In the genomic region with DNA sequence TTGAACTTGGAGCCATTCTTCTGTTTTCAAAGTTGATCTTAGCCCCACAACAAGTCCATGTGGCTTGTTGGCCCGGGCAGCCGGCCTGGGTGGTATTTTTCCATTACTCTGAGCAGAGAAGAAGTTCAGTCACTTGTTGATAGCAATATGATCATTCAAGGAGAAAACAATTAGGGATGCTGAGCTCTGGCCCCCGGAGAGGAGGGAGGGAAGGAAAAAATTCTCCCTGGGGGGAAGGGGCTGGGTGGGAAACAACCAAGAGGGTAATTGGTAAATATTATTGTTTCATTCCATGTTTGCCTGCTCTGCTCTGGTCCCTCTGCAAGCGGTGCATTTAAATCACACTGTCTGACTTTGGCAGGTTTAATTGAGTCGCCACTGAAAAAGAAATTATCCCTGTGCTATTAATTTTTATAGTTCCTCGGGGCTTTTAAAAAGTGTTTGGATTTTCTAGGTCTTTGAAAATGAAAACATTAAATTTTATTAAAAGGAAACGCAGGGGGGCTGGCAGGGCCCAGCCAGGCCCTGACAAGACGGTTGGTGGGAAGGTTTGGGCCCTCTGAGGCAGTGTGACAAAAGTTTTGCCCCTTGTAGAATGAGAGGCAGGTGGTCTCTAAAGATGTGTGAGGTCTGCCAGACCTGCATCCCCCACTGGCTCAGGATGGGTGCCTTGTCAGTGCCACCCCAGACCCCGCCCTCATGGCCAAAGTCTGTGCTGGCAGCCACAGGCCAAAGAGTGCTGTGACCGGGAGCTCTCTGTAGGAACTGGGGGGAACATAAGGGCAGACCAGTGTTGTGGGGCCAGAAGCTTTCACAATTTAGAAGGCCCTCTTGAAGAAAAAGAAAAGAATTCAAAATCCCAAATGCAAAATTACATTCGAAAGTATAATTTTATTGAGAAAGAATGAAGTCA, we compare ENCODE assay signal across 20 cellular contexts. TPM values are rescaled to one million over a fixed set of nuclear protein-coding genes. Genes with fewer than 3 reads are reported as not detected.
DNase-seq lines count a peak whose midpoint lies in the region; ATAC-seq, FAIRE-seq and TF ChIP-seq lines count a peak whose summit lies in the region.
"Had no signal": no experiment of that assay in that cellular context is flagged by ENCODE, and none has a peak within 500 bp of the region (broad histone marks: within the 10 kb centered on the region; RNA-seq: fewer than 3 reads in every experiment).

No MANE protein-coding gene starts in this region.

- no peaks in the 10 kb centered on the region for H3K27me3 ChIP-seq in aorta (ENCODE audit: control insufficient read depth in 1 of 2, insufficient read depth in 2 of 2, low read length in 1 of 2)
- H3K27me3 ChIP-seq: BLaER1 treated with 17β-estradiol and CSF1 and Interleukin-3, amounts not matched to agents 10 nM and 100 nM; foreskin keratinocyte had no signal

- H3K4me1 ChIP-seq in kidney (ENCODE audit: control insufficient read depth in 1 of 2, insufficient read depth in 1 of 2, low read depth in 1 of 2, low read length in 2 of 2) (peaks cover 0 to 12% of the 10 kb centered on the region in 2 donors), aorta (ENCODE audit: control insufficient read depth in 1 of 2, insufficient read depth in 2 of 2, low read length in 2 of 2) (no peaks in the 10 kb centered on the region)
- H3K4me1 ChIP-seq: BLaER1 treated with 17β-estradiol and CSF1 and Interleukin-3, amounts not matched to agents 10 nM and 100 nM had no signal

- FAIRE-seq in kidney (lab: Jason Lieb, UNC) = no peak
- FAIRE-seq: HTR-8/SVneo had no signal

- TF ChIP-seq CTCF in kidney (IDR thresholded peaks at IDR 0.05; ENCODE audit: borderline replicate concordance, extremely low read depth, insufficient read depth) = no peak

- H3K36me3 ChIP-seq in kidney (ENCODE audit: control insufficient read depth in 1 of 2, insufficient read depth in 2 of 2, low read length in 2 of 2) (no peaks in the 10 kb centered on the region), aorta (ENCODE audit: control insufficient read depth in 1 of 2, insufficient read depth in 2 of 2, low read length in 1 of 2) (no peaks in the 10 kb centered on the region)
- H3K36me3 ChIP-seq: BLaER1 treated with 17β-estradiol and CSF1 and Interleukin-3, amounts not matched to agents 10 nM and 100 nM had no signal

- H3K9ac ChIP-seq in kidney (ENCODE audit: low read length in 2 of 2) = no peak overlapping the region
- H3K9ac ChIP-seq: BLaER1 treated with 17β-estradiol and CSF1 and Interleukin-3, amounts not matched to agents 10 nM and 100 nM had no signal

- H3K27ac ChIP-seq in kidney (ENCODE audit: low read depth in 2 of 2, low read length in 2 of 2) (no peak overlapping the region), aorta (ENCODE audit: low read depth in 1 of 2, low read length in 2 of 2) (peak overlapping the region in 1 of 2 donors; percentile 67)
- H3K27ac ChIP-seq: BLaER1 treated with 17β-estradiol and CSF1 and Interleukin-3, amounts not matched to agents 10 nM and 100 nM; foreskin keratinocyte had no signal

- ATAC-seq in sciatic nerve = peak; percentile 89
- ATAC-seq in aorta (ENCODE audit: low FRiP score) = peak; percentile 78
- no peak for ATAC-seq in HG03457 (IDR thresholded peaks at IDR 0.05; ENCODE audit: unreplicated experiment)
- no peak for ATAC-seq in HG02938 (IDR thresholded peaks at IDR 0.05; ENCODE audit: unreplicated experiment)
- ATAC-seq: activated T-cell treated with anti-CD3 and anti-CD28 coated beads, Interleukin-2, amount 50 U/mL, for 72 hours; foreskin keratinocyte; GM23338 had no signal

- intact Hi-C loops in kidney (cut with DNase I) = no loop called here
- intact Hi-C loops in sciatic nerve (cut with DNase I) = loop anchor here (10.0 kb wide), 1 partner anchor 1012 kb away; no protein-coding TSS in a partner anchor
- intact Hi-C loops in aorta (cut with DNase I) = no loop called here

- WGBS in aorta, 2 donors = 43 to 44% methylated on average over 11 of the region's 11 CpGs

- no peaks in the 10 kb centered on the region for H3K9me3 ChIP-seq in kidney (ENCODE audit: control insufficient read depth in 1 of 2, low read length in 2 of 2)
- H3K9me3 ChIP-seq in aorta (ENCODE audit: control insufficient read depth, low read length) = no peaks in the 10 kb centered on the region
- H3K9me3 ChIP-seq: BLaER1 treated with 17β-estradiol and CSF1 and Interleukin-3, amounts not matched to agents 10 nM and 100 nM had no signal

- H3K4me3 ChIP-seq in kidney (ENCODE audit: low read length in 2 of 2) (no peak overlapping the region), aorta (ENCODE audit: low read length in 2 of 2) (no peak overlapping the region)
- H3K4me3 ChIP-seq: BLaER1 treated with 17β-estradiol and CSF1 and Interleukin-3, amounts not matched to agents 10 nM and 100 nM; GM23338 had no signal

- DNase-seq in NCI-H748 (lab: John Stamatoyannopoulos, UW; ENCODE audit: unreplicated experiment) = peak; percentile 21
- DNase-seq in NCI-H748 treated with DMSO at 0.1 percent for 48 hours (lab: John Stamatoyannopoulos, UW) = no peak
- peak; percentile 93 for DNase-seq in kidney
- peak; percentile 82 for DNase-seq in sciatic nerve (ENCODE audit: low spot score)
- peak; percentile 80 to 84 for DNase-seq in aorta
- no peak for DNase-seq in HPDE6-E6E7 (ENCODE audit: extremely low spot score)
- DNase-seq: 8988T; activated CD4-positive, alpha-beta memory T cell treated with anti-CD3 and anti-CD28 coated beads for 36 hours; activated naive CD8-positive, alpha-beta T cell treated with anti-CD3 and anti-CD28 coated beads, Interleukin-2, amount 10 ng/mL, durations not matched to agents 7 days and 5 days; activated T-cell treated with anti-CD3 and anti-CD28 coated beads, Interleukin-2, amount 50 U/mL, for 72 hours; caudate nucleus; DMS53; foreskin keratinocyte; midbrain; stimulated activated CD4-positive, alpha-beta T cell treated with anti-CD3 and anti-CD28 coated beads, Interleukin-12 subunit alpha, Interleukin-12 subunit beta, amount 100 ng/mL, for 4 hours had no signal

RNA-seq across cellular contexts. Expression of a gene that starts 52.5 kb away (rescaled TPM):
- total RNA-seq in kidney (5.1 TPM), sciatic nerve (0.40 TPM), aorta (under 1 TPM in 1 of 2 donors, not detected in 1; 0.54 TPM)
- polyA plus RNA-seq in kidney (ENCODE audit: insufficient read depth, low read depth, low replicate concordance) (0.34 TPM), aorta (under 1 TPM; 0.10 to 0.13 TPM)
- total RNA-seq: foreskin keratinocyte had no signal
- polyA plus RNA-seq: foreskin keratinocyte, GM23338 had no signal

Comparison
In these comparisons a context has a peak if more than half of its experiments do, and no peak if none do; other contexts are left out.
1. DNase-seq: peak in NCI-H748 (single experiment), kidney (single experiment), sciatic nerve (single experiment) and aorta (2 of 2); none in NCI-H748 treated with DMSO at 0.1 percent for 48 hours (single experiment) and HPDE6-E6E7 (single experiment).
2. ATAC-seq: peak in sciatic nerve (single experiment) and aorta (single experiment); none in HG03457 (single experiment) and HG02938 (single experiment).